In the genomic region with DNA sequence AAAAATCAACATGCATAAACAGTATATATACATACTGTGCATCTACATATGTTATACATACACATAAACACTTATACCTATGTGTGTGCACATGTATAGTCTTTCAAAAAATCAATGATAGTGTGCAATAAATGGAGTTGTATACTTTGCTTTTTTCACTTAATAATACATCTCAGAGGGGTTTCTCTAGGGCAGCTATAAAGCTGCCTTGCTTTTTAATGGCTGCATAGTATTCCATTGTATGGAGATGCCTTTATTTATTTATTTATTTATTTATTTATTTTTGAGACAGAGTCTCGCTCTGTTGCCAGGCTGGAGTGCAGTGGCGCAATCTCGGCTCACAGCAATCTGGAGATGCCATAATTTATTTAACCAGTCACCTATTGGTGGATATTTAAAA, we compare ENCODE assay signal across 8 cellular contexts.
"Had no signal": no experiment of that assay in that cellular context is flagged by ENCODE, and none has a peak within 500 bp of the region (broad histone marks: within the 10 kb centered on the region; RNA-seq: fewer than 3 reads in every experiment).

No MANE protein-coding gene starts in this region.

- H3K4me2 ChIP-seq: KMS-11 had no signal

- FAIRE-seq: HepG2, HTR-8/SVneo had no signal

- H3K27ac ChIP-seq: HL-60, KMS-11 had no signal

- ATAC-seq: HepG2 had no signal

- H3K27ac Mint-ChIP-seq: IgD-negative memory B cell had no signal

- H3K9me3 Mint-ChIP-seq: IgD-negative memory B cell had no signal

- DNase-seq: IMR-90, KBM-7, KG1 had no signal

- H3K9ac ChIP-seq: KMS-11 had no signal

- H3K36me3 Mint-ChIP-seq: IgD-negative memory B cell had no signal

- H3K4me3 Mint-ChIP-seq: IgD-negative memory B cell had no signal
